Comparison of ENCODE assay signal across 33 cellular contexts in the genomic region with DNA sequence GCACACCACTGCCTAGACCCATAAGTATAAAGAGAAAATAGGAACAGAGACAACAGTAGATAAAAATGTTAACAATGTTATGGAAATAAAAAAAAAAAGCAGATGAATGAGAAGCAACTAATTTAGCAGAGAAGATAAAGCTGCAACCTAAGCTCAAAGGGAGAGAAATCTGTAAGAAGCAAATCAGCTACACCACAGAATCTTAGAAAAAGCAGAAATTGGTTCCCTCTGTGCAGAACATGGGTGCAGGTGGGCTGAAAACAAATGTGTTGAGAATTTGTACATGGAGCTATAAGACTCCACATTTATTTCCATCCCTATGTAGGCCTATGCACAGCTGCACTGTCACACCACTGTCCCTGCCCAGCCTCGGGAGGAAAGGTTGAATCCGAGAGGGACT.
"Had no signal": no experiment of that assay in that cellular context is flagged by ENCODE, and none has a peak within 500 bp of the region (broad histone marks: within the 10 kb centered on the region; RNA-seq: fewer than 3 reads in every experiment).

No MANE protein-coding gene starts in this region.

- H2AFZ ChIP-seq: PC-9 had no signal

- H3K27ac ChIP-seq: PC-9, RWPE1, VCaP had no signal

- H3K4me2 ChIP-seq: PC-9 had no signal

- H3K4me3 Mint-ChIP-seq: activated B cell treated with CpG ODN at 0.5 μM for 24 hours; activated CD4-positive, alpha-beta memory T cell treated with anti-CD3 and anti-CD28 coated beads for 36 hours; activated naive CD4-positive, alpha-beta T cell treated with anti-CD3 and anti-CD28 coated beads for 36 hours; activated naive CD8-positive, alpha-beta T cell; activated naive CD8-positive, alpha-beta T cell treated with anti-CD3 and anti-CD28 coated beads, Interleukin-2, amount 50 U/mL, for 24 hours; activated T-cell treated with anti-CD3 and anti-CD28 coated beads, Interleukin-2, amount 50 U/mL, for 4 hours; activated T-helper 1 cell treated with anti-CD3 and anti-CD28 coated beads, Interleukin-12 subunit alpha, Interleukin-12 subunit beta, Interleukin-2, Interleukin-4 antibody, amounts not matched to agents 30 ng/mL and 10 ng/mL and 1 ng/mL, durations not matched to agents 14 hours and 24 hours and 36 hours; brain; T-cell had no signal

- DNase-seq: activated B cell treated with CpG ODN at 0.5 μM for 24 hours; activated CD4-positive, alpha-beta memory T cell treated with anti-CD3 and anti-CD28 coated beads for 36 hours; activated CD4-positive, alpha-beta T cell treated with anti-CD3 and anti-CD28 coated beads for 4 hours; activated CD4-positive, alpha-beta T cell treated with anti-CD3 and anti-CD28 coated beads, Interleukin-2, amount 50 U/mL, for 1 hour; activated CD4-positive, CD25-positive, alpha-beta regulatory T cell treated with anti-CD3 and anti-CD28 coated beads, Interleukin-2, amount 50 U/mL, for 72 hours; activated CD8-positive, alpha-beta memory T cell treated with anti-CD3 and anti-CD28 coated beads, Interleukin-2, amount 50 U/mL, for 4 hours; activated gamma-delta T cell treated with Interleukin-2 at 50 U/mL for 16 hours; activated naive CD4-positive, alpha-beta T cell treated with anti-CD3 and anti-CD28 coated beads for 36 hours; activated naive CD8-positive, alpha-beta T cell treated with anti-CD3 and anti-CD28 coated beads, Interleukin-2, amount 50 U/mL, for 24 hours; activated T-cell treated with anti-CD3 and anti-CD28 coated beads for 4 hours; activated T-cell treated with anti-CD3 and anti-CD28 coated beads, Interleukin-2, amount 50 U/mL, for 4 hours; anterior cingulate cortex; caudate nucleus; cerebellar nuclear complex; NCI-H1105; NCI-H1417 treated with DMSO at 0.1 percent for 48 hours; NCI-H187 treated with DMSO at 0.1 percent for 48 hours; NCI-H2081; NCI-H226; NCI-H446 treated with DMSO at 0.1 percent for 48 hours; NCI-H524 treated with DMSO at 0.1 percent for 48 hours; PC-9; SIG-M5; T-cell; T-helper 2 cell; T-helper 9 cell had no signal

- H3K27ac Mint-ChIP-seq: activated B cell treated with CpG ODN at 0.5 μM for 24 hours; activated CD4-positive, alpha-beta memory T cell treated with anti-CD3 and anti-CD28 coated beads for 36 hours; activated naive CD4-positive, alpha-beta T cell treated with anti-CD3 and anti-CD28 coated beads for 36 hours; activated naive CD8-positive, alpha-beta T cell; activated naive CD8-positive, alpha-beta T cell treated with anti-CD3 and anti-CD28 coated beads, Interleukin-2, amount 50 U/mL, for 24 hours; activated T-helper 1 cell treated with anti-CD3 and anti-CD28 coated beads, Interleukin-12 subunit alpha, Interleukin-12 subunit beta, Interleukin-2, Interleukin-4 antibody, amounts not matched to agents 30 ng/mL and 10 ng/mL and 1 ng/mL, durations not matched to agents 14 hours and 24 hours and 36 hours; brain; T-cell had no signal

- H3K4me3 ChIP-seq: PC-9 had no signal

- ATAC-seq: activated naive CD8-positive, alpha-beta T cell treated with anti-CD3 and anti-CD28 coated beads, Interleukin-2, amount 50 U/mL, for 24 hours; activated T-cell treated with anti-CD3 and anti-CD28 coated beads, Interleukin-2, amount 50 U/mL, for 4 hours; Right ventricle myocardium inferior; SK-N-SH treated with all-trans-retinoic acid at 6 μM for 48 hours; T-cell had no signal

- H3K27me3 Mint-ChIP-seq: activated B cell treated with CpG ODN at 0.5 μM for 24 hours; activated CD4-positive, alpha-beta memory T cell treated with anti-CD3 and anti-CD28 coated beads for 36 hours; activated naive CD8-positive, alpha-beta T cell; activated naive CD8-positive, alpha-beta T cell treated with anti-CD3 and anti-CD28 coated beads, Interleukin-2, amount 50 U/mL, for 24 hours; brain; T-cell had no signal
